Comparison of ENCODE assay signal across 1 cellular context in the genomic region with DNA sequence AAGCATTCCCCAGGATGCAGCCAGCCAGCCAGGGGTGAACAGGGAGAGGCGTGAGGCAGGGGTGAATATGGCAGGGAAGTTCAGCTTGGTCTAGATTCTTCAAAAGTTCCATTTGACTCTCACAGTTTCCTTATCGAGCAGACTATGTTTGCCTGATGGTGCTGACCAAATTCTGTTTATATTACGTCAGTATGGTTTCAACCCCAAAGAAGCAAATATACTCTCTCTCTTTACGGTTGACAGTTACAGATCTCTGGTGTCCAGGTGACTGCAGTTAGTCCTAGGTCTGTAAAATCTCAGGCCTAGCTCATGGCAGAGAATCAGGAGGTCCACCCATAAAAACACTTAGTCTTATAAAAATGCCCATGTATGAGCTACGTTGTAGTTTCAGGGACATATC.
TF ChIP-seq lines count a peak whose summit lies in the region.

No MANE protein-coding gene starts in this region.

TF ChIP-seq in GM12878, 131 proteins besides CTCF, POLR2A, EP300 and RAD21:
- TF ChIP-seq WRNIP1 (IDR thresholded peaks at IDR 0.05; ENCODE audit: borderline replicate concordance, low read depth, low read length) (no peak), BCL3 (IDR thresholded peaks at IDR 0.05; ENCODE audit: borderline replicate concordance, insufficient read depth, low read depth, low read length, poor library complexity, severe bottlenecking) (peak; percentile 42), BCL11A (IDR thresholded peaks at IDR 0.05; ENCODE audit: low read depth, low read length) (peak; percentile 26; the same call in 1 of the 2 replicates), POU2F2 (IDR thresholded peaks at IDR 0.05; ENCODE audit: borderline replicate concordance, low read depth, low read length) (no peak), NFIC (IDR thresholded peaks at IDR 0.05; ENCODE audit: low read depth, low read length) (peak; percentile 68; the same call in 1 of the 2 replicates), BMI1 (IDR thresholded peaks at IDR 0.05; ENCODE audit: borderline replicate concordance) (no peak), SUZ12 (IDR thresholded peaks at IDR 0.05; ENCODE audit: unreplicated experiment) (no peak), E4F1 (IDR thresholded peaks at IDR 0.05; ENCODE audit: borderline replicate concordance, partially characterized antibody) (peak; percentile 44), E2F8 (IDR thresholded peaks at IDR 0.05; ENCODE audit: low read depth, partially characterized antibody) (no peak), ZBTB40 (IDR thresholded peaks at IDR 0.05; ENCODE audit: borderline replicate concordance) (no peak), IKZF2 (IDR thresholded peaks at IDR 0.05) (0 out of 4 replicates have a peak, but pooled peaks of 1 of the 2 experiments have one; percentile 19), MYC (IDR thresholded peaks at IDR 0.05; ENCODE audit: insufficient read depth, insufficient read length, insufficient replicate concordance, low read length, severe bottlenecking) (no peak), EED (IDR thresholded peaks at IDR 0.05; ENCODE audit: low read depth) (peak; percentile 67; the same call in 1 of the 2 replicates), TAF1 (IDR thresholded peaks at IDR 0.05; ENCODE audit: borderline replicate concordance, low read depth, low read length) (no peak), CBFB (IDR thresholded peaks at IDR 0.05; ENCODE audit: low read depth) (0 out of 2 replicates have a peak, but pooled peaks have one; percentile 37), CREB1 (IDR thresholded peaks at IDR 0.05; ENCODE audit: low read depth) (peak; percentile 76; the same call in 1 of the 2 replicates), PRDM15 (CRISPR knock-in tag; IDR thresholded peaks at IDR 0.05) (no peak), MAX (IDR thresholded peaks at IDR 0.05; ENCODE audit: low read depth, low read length) (no peak), FOXM1 (IDR thresholded peaks at IDR 0.05; ENCODE audit: low read depth, low read length) (peak; percentile 80; the same call in 1 of the 2 replicates), ASH2L (IDR thresholded peaks at IDR 0.05; ENCODE audit: borderline replicate concordance, low read depth) (no peak), NRF1 (conservative IDR thresholded peaks at IDR 0.05; ENCODE audit: low read depth, low read length) (no peak), EZH2 (IDR thresholded peaks at IDR 0.05; ENCODE audit: borderline replicate concordance, control insufficient read depth, low read depth, low read length) (no peak), RCOR1 (conservative IDR thresholded peaks at IDR 0.05; ENCODE audit: low read depth, low read length) (no peak), ZBTB11 (CRISPR knock-in tag; IDR thresholded peaks at IDR 0.05) (no peak), CREM (IDR thresholded peaks at IDR 0.05; ENCODE audit: low read depth) (peak; percentile 85; the same call in 1 of the 2 replicates), JUNB (IDR thresholded peaks at IDR 0.05) (peak; percentile 54), ETV6 (conservative IDR thresholded peaks at IDR 0.05 in 1 of 2, IDR thresholded peaks at IDR 0.05 in 1 of 2; ENCODE audit: borderline replicate concordance in 1 of 2, low read depth in 1 of 2) (peak in 1 of 2 experiments; percentile 66; a peak in 1 of 4 replicates), KLF5 (IDR thresholded peaks at IDR 0.05; ENCODE audit: partially characterized antibody) (no peak), ZNF622 (IDR thresholded peaks at IDR 0.05) (no peak), RUNX3 (IDR thresholded peaks at IDR 0.05; ENCODE audit: low read length) (peak; percentile 87; the same call in 1 of the 2 replicates), IKZF1 (conservative IDR thresholded peaks at IDR 0.05) (0 out of 2 replicates have a peak, but pooled peaks have one; percentile 25), RELA (IDR thresholded peaks at IDR 0.05; ENCODE audit: borderline replicate concordance, partially characterized antibody) (no peak), ATF7 (IDR thresholded peaks at IDR 0.05; ENCODE audit: low read depth) (peak; percentile 77)
